In genomic region chr1:161198877-161199431, GRCh38 we compare ENCODE assay signal across 9 cellular contexts. TPM values are rescaled to one million over a fixed set of nuclear protein-coding genes. Genes with fewer than 3 reads are reported as not detected.
A peak's percentile ranks its signal among the peaks of the same experiment; 100 is the strongest.
DNase-seq lines count a peak whose midpoint lies in the region; ATAC-seq and TF ChIP-seq lines count a peak whose summit lies in the region.
"Had no signal": no experiment of that assay in that cellular context is flagged by ENCODE, and none has a peak within 500 bp of the region (broad histone marks: within the 10 kb centered on the region; RNA-seq: fewer than 3 reads in every experiment).

TSS of gene ADAMTS4 (minus strand) at chr1:161199054. CDS start at chr1:161198627, 427 bp downstream.

- DNase-seq in AG10803 (ENCODE audit: low read depth) (peak; percentile 90), PC-9 (no peak), NCI-H1105 (lab: John Stamatoyannopoulos, UW) (no peak)

- no peaks in the 10 kb centered on the region for H3K27me3 ChIP-seq in PC-9 (ENCODE audit: insufficient read depth, low read depth)
- H3K27me3 ChIP-seq in esophagus (ENCODE audit: control insufficient read depth in 1 of 2, insufficient read depth in 2 of 2, low read length in 2 of 2), result no peaks in the 10 kb centered on the region
- H3K27me3 ChIP-seq in muscle layer of duodenum (ENCODE audit: low read depth, low read length), result no peaks in the 10 kb centered on the region

- H3K4me1 ChIP-seq in PC-9 (replicated peaks; ENCODE audit: insufficient read depth) (peaks cover 19% of the 10 kb centered on the region), esophagus (ENCODE audit: control insufficient read depth in 2 of 2, insufficient read depth in 2 of 2, low read length in 1 of 2) (peaks cover 2 to 31% of the 10 kb centered on the region in 2 donors), muscle layer of duodenum (ENCODE audit: control insufficient read depth in 1 of 2, insufficient read depth in 2 of 2, low read length in 2 of 2) (peaks cover 18 to 51% of the 10 kb centered on the region in 2 donors)

- CTCF ChIA-PET in PC-9 (lab: Charles Lee), result interaction anchor here (1.1 kb wide), 1 partner anchor 27 kb away, joined by 3 read pairs; the partner anchor contains the start of gene TOMM40L

- H2AFZ ChIP-seq in PC-9, result no peak within 1 kb of the TSS

- no peaks in the 10 kb centered on the region for H3K9me2 ChIP-seq in PC-9 (ENCODE audit: insufficient read depth)

- H3K4me3 ChIP-seq in AG10803 (ENCODE audit: low read length), result peak within 1 kb of the TSS; percentile 70
- H3K4me3 ChIP-seq in PC-9, result no peak within 1 kb of the TSS
- peak within 1 kb of the TSS; percentile 9 to 30 for H3K4me3 ChIP-seq in esophagus (ENCODE audit: low read depth in 1 of 2, low read length in 2 of 2)
- peak within 1 kb of the TSS; percentile 60 to 68 for H3K4me3 ChIP-seq in muscle layer of duodenum (ENCODE audit: low read depth in 1 of 2, low read length in 2 of 2)
- H3K4me3 ChIP-seq: GM12878 had no signal

- H3K9me3 ChIP-seq in PC-9 (ENCODE audit: insufficient read depth, low read depth) (no peaks in the 10 kb centered on the region), esophagus (ENCODE audit: control insufficient read depth in 2 of 2, insufficient read depth in 1 of 2, low read depth in 1 of 2, low read length in 1 of 2) (no peaks in the 10 kb centered on the region), muscle layer of duodenum (ENCODE audit: control insufficient read depth in 1 of 2, low read length in 2 of 2) (no peaks in the 10 kb centered on the region)

- BruUV-seq in PC-9 (replicated peaks; lab: Mats Ljungman, UMichigan), result no TSS peak

- ATAC-seq in GM18909 (IDR thresholded peaks at IDR 0.05; ENCODE audit: poor library complexity, unreplicated experiment) (no peak), GM19395 (IDR thresholded peaks at IDR 0.05; ENCODE audit: unreplicated experiment) (no peak), HG03025 (IDR thresholded peaks at IDR 0.05; ENCODE audit: low FRiP score, unreplicated experiment) (no peak)
- ATAC-seq: GM12878 had no signal

- peak within 1 kb of the TSS; percentile 54 for H3K4me2 ChIP-seq in PC-9

- intact Hi-C loops in PC-9 (cut with micrococcal nuclease; ENCODE audit: unreplicated experiment), result no loop called here

- WGBS in esophagus, 2 donors, result 28 to 54% methylated on average over 11 of the region's 11 CpGs

- POLR2A ChIA-PET in PC-9 (lab: Charles Lee; ENCODE audit: unreplicated experiment), result no interaction called here

- peaks cover 16% of the 10 kb centered on the region for H3K79me2 ChIP-seq in PC-9 (ENCODE audit: low read depth)

- H3F3A ChIP-seq in PC-9 (ENCODE audit: insufficient read depth, low read depth), result peaks cover 13% of the 10 kb centered on the region; the same call in 1 of the 2 replicates

- no peaks in the 10 kb centered on the region for H4K20me1 ChIP-seq in PC-9 (ENCODE audit: insufficient read depth)

- H3K27ac ChIP-seq in PC-9 (no peak within 1 kb of the TSS), esophagus (ENCODE audit: low read depth in 2 of 2, low read length in 1 of 2) (peak within 1 kb of the TSS; percentile 92 to 100), muscle layer of duodenum (ENCODE audit: low read length) (peak within 1 kb of the TSS; percentile 95)

- TF ChIP-seq CTCF in AG10803 (conservative IDR thresholded peaks at IDR 0.05; ENCODE audit: low read length) (no peak), PC-9 (conservative IDR thresholded peaks at IDR 0.05) (no peak)

- peaks cover 2% of the 10 kb centered on the region; the same call in 1 of the 2 replicates for H3K36me3 ChIP-seq in PC-9 (ENCODE audit: low read depth)
- peaks cover 0 to 4% of the 10 kb centered on the region in 2 donors for H3K36me3 ChIP-seq in esophagus (ENCODE audit: control insufficient read depth in 2 of 2, insufficient read depth in 2 of 2, low read length in 1 of 2)
- peaks cover 7 to 8% of the 10 kb centered on the region in 2 donors for H3K36me3 ChIP-seq in muscle layer of duodenum (ENCODE audit: control insufficient read depth in 1 of 2, insufficient read depth in 2 of 2, low read length in 2 of 2)

RNA-seq across cellular contexts. Expression of gene ADAMTS4, which starts in this region (rescaled TPM):
- 0.08 TPM in 1 of 2 replicates, not detected in the other for total RNA-seq in PC-9 (2021)
- polyA plus RNA-seq in esophagus, result 1 to 10 TPM in 1 of 2 donors, under 1 TPM in 1; 0.82 to 1.1 TPM
